ENCODE assay signal across 8 cellular contexts in genomic region chr1:38858833-38859560, GRCh38. TPM values are rescaled to one million over a fixed set of nuclear protein-coding genes. Genes with fewer than 3 reads are reported as not detected.
A peak's percentile ranks its signal among the peaks of the same experiment; 100 is the strongest.
DNase-seq lines count a peak whose midpoint lies in the region; ATAC-seq lines count a peak whose summit lies in the region.

No MANE protein-coding gene starts in this region.

- H3K4me3 ChIP-seq in esophagus (ENCODE audit: low read depth in 1 of 2, low read length in 2 of 2): peak overlapping the region; percentile 68 to 85
- peak overlapping the region; percentile 88 to 96 for H3K4me3 ChIP-seq in muscle layer of colon (ENCODE audit: low read depth in 1 of 2, low read length in 2 of 2)

- peaks cover 31 to 58% of the 10 kb centered on the region in 2 donors for H3K4me1 Mint-ChIP-seq in stimulated activated naive B cell treated with anti-CD40 and anti-IgM and Interleukin-4, amounts not matched to agents 10 μg/mL and 1 μg/mL and 100 μg/mL, for 72 hours

- peak overlapping the region; percentile 97 to 98 for H3K4me3 Mint-ChIP-seq in stimulated activated naive B cell treated with anti-CD40 and anti-IgM and Interleukin-4, amounts not matched to agents 10 μg/mL and 1 μg/mL and 100 μg/mL, for 72 hours

- peak; percentile 27 for ATAC-seq in HG02884 (IDR thresholded peaks at IDR 0.05; ENCODE audit: unreplicated experiment)
- ATAC-seq in stimulated activated naive B cell treated with anti-CD40 and anti-IgM and Interleukin-4, amounts not matched to agents 10 μg/mL and 1 μg/mL and 100 μg/mL, for 72 hours (replicated peaks): peak; percentile 69

- H3K27me3 ChIP-seq in esophagus (ENCODE audit: control insufficient read depth in 1 of 2, insufficient read depth in 2 of 2, low read length in 2 of 2): no peaks in the 10 kb centered on the region
- H3K27me3 ChIP-seq in muscle layer of colon (ENCODE audit: control insufficient read depth in 1 of 2, insufficient read depth in 2 of 2, low read length in 2 of 2): no peaks in the 10 kb centered on the region

- DNase-seq in NCI-H2196 (lab: John Stamatoyannopoulos, UW; ENCODE audit: unreplicated experiment) (peak; percentile 11), NCI-H2196 treated with DMSO at 0.1 percent for 48 hours (lab: John Stamatoyannopoulos, UW; ENCODE audit: unreplicated experiment) (no peak), NCI-H510A (lab: John Stamatoyannopoulos, UW) (peak; percentile 94)
- DNase-seq in activated CD8-positive, alpha-beta memory T cell treated with anti-CD3 and anti-CD28 coated beads, Interleukin-2, amount 50 U/mL, for 48 hours: peak; percentile 79
- DNase-seq in stimulated activated naive B cell treated with anti-CD40 and anti-IgM and Interleukin-4, amounts not matched to agents 10 μg/mL and 1 μg/mL and 100 μg/mL, for 72 hours: peak; percentile 85

- peaks cover 0 to 3% of the 10 kb centered on the region in 2 donors for H3K4me1 ChIP-seq in esophagus (ENCODE audit: control insufficient read depth in 2 of 2, insufficient read depth in 2 of 2, low read length in 1 of 2)
- H3K4me1 ChIP-seq in muscle layer of colon (ENCODE audit: insufficient read depth, low read length): peaks cover 21% of the 10 kb centered on the region

- H3K27me3 Mint-ChIP-seq in stimulated activated naive B cell treated with anti-CD40 and anti-IgM and Interleukin-4, amounts not matched to agents 10 μg/mL and 1 μg/mL and 100 μg/mL, for 72 hours: no peaks in the 10 kb centered on the region

- H3K27ac Mint-ChIP-seq in stimulated activated naive B cell treated with anti-CD40 and anti-IgM and Interleukin-4, amounts not matched to agents 10 μg/mL and 1 μg/mL and 100 μg/mL, for 72 hours: peak overlapping the region; percentile 98

- H3K27ac ChIP-seq in esophagus (ENCODE audit: low read depth in 2 of 2, low read length in 1 of 2) (peak overlapping the region; percentile 97 to 98), muscle layer of colon (ENCODE audit: low read depth, low read length) (peak overlapping the region; percentile 83)

- H3K9ac ChIP-seq in muscle layer of colon (ENCODE audit: low read length): peak overlapping the region; percentile 46

- H3K9me3 ChIP-seq in esophagus (ENCODE audit: control insufficient read depth in 2 of 2, insufficient read depth in 1 of 2, low read depth in 1 of 2, low read length in 1 of 2): no peaks in the 10 kb centered on the region
- no peaks in the 10 kb centered on the region for H3K9me3 ChIP-seq in muscle layer of colon (ENCODE audit: low read length)

- peaks cover 24 to 41% of the 10 kb centered on the region in 2 donors for H3K36me3 Mint-ChIP-seq in stimulated activated naive B cell treated with anti-CD40 and anti-IgM and Interleukin-4, amounts not matched to agents 10 μg/mL and 1 μg/mL and 100 μg/mL, for 72 hours

- H3K36me3 ChIP-seq in esophagus (ENCODE audit: control insufficient read depth in 2 of 2, insufficient read depth in 2 of 2, low read length in 1 of 2) (peaks cover 2 to 6% of the 10 kb centered on the region in 2 donors), muscle layer of colon (ENCODE audit: insufficient read depth, low read length) (peaks cover 8% of the 10 kb centered on the region)

- WGBS in esophagus, 2 donors: 0 to 1% methylated on average over 27 to 51 of the region's 51 CpGs

- no peaks in the 10 kb centered on the region for H3K9me3 Mint-ChIP-seq in stimulated activated naive B cell treated with anti-CD40 and anti-IgM and Interleukin-4, amounts not matched to agents 10 μg/mL and 1 μg/mL and 100 μg/mL, for 72 hours

RNA-seq across cellular contexts. Expression of gene RRAGC, which starts 0.6 kb away (rescaled TPM):
- 10 to 100 TPM in 1 of 2 donors, 1 to 10 TPM in 1; 7.7 to 18.4 TPM for polyA plus RNA-seq in esophagus

RNA-seq across cellular contexts. Expression of gene MYCBP, which starts 14.2 kb away (rescaled TPM):
- 10 to 100 TPM; 13.0 to 19.1 TPM for polyA plus RNA-seq in esophagus

RNA-seq across cellular contexts. Expression of gene GJA9, which starts 22.4 kb away (rescaled TPM):
- polyA plus RNA-seq in esophagus: under 1 TPM; 0.32 to 0.86 TPM
